In the genomic region with DNA sequence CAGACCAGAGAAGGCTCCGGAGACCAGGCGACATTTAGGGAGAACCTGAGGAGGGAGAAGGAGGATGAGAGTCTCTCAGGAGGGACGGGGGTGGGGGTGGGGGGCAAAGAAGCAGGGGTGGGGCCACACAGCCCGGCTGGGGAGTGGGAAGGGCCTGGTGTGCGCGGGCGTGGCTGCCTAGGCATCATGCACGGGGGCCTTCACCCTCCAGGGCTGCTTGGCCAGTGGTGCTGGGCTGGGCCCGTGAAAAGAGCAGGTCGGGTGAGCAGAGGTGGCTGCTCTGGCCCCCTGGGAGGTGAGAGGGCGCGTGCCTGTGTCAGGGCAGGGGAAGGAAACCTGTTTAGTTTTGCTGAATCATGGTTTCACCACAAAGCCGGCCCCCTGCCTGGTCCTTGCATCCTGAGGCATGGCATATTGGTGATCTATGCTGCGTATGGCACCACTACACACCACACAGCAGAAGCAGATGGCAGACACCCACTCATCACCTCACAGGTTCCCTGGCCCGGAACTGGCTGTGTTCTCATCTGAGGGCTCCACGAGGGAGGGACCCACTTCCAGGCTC, we compare ENCODE assay signal across 23 cellular contexts.
DNase-seq lines count a peak whose midpoint lies in the region; ATAC-seq and TF ChIP-seq lines count a peak whose summit lies in the region.
"Had no signal": no experiment of that assay in that cellular context is flagged by ENCODE, and none has a peak within 500 bp of the region (broad histone marks: within the 10 kb centered on the region; RNA-seq: fewer than 3 reads in every experiment).

No MANE protein-coding gene starts in this region.

- DNase-seq in activated CD8-positive, alpha-beta T cell treated with anti-CD3 and anti-CD28 coated beads for 36 hours: peak; percentile 8
- DNase-seq in activated CD8-positive, alpha-beta T cell treated with anti-CD3 and anti-CD28 coated beads, Interleukin-2, amount 10 ng/mL, durations not matched to agents 7 days and 5 days: no peak
- peak; percentile 24 for DNase-seq in CMK (ENCODE audit: low read depth)
- DNase-seq in NCI-H69 (lab: John Stamatoyannopoulos, UW): peak; percentile 1
- peak; percentile 76 for DNase-seq in UCSD-AML1 (lab: John Stamatoyannopoulos, UW; ENCODE audit: unreplicated experiment)
- DNase-seq in T1000 (lab: John Stamatoyannopoulos, UW): no peak
- no peak for DNase-seq in activated CD4-positive, alpha-beta T cell treated with anti-CD3 and anti-CD28 coated beads for 4 hours
- DNase-seq in DMS153 treated with DMSO at 0.1 percent for 48 hours (lab: John Stamatoyannopoulos, UW; ENCODE audit: unreplicated experiment): no peak
- DNase-seq: 8988T; CD4-positive, CD25-positive, alpha-beta regulatory T cell; COR-L47; DMS 273 treated with DMSO at 0.1 percent for 48 hours; DND-41; GOT3; HCEC 1CT; NCI-H1436; NCI-H187 treated with DMSO at 0.1 percent for 48 hours; NCI-H2107; NCI-H2227 treated with DMSO at 0.1 percent for 48 hours; NCI-H510A; NCI-H748 treated with DMSO at 0.1 percent for 48 hours; NK-92 treated with Interleukin-12 subunit alpha and Interleukin-12 subunit beta, amount 100 ng/mL, for 24 hours; Right ventricle myocardium superior had no signal

- H3K36me3 Mint-ChIP-seq in activated CD8-positive, alpha-beta T cell treated with anti-CD3 and anti-CD28 coated beads for 36 hours (ENCODE audit: low read depth): no peaks in the 10 kb centered on the region
- no peaks in the 10 kb centered on the region for H3K36me3 Mint-ChIP-seq in activated CD8-positive, alpha-beta T cell treated with anti-CD3 and anti-CD28 coated beads, Interleukin-2, amount 10 ng/mL, durations not matched to agents 7 days and 5 days (ENCODE audit: low read depth)
- H3K36me3 Mint-ChIP-seq: CD4-positive, CD25-positive, alpha-beta regulatory T cell had no signal

- H3K4me3 Mint-ChIP-seq in activated CD8-positive, alpha-beta T cell treated with anti-CD3 and anti-CD28 coated beads for 36 hours: no peak overlapping the region
- H3K4me3 Mint-ChIP-seq in activated CD8-positive, alpha-beta T cell treated with anti-CD3 and anti-CD28 coated beads, Interleukin-2, amount 10 ng/mL, durations not matched to agents 7 days and 5 days: no peak overlapping the region
- H3K4me3 Mint-ChIP-seq: CD4-positive, CD25-positive, alpha-beta regulatory T cell had no signal

- CTCF ChIA-PET in activated CD8-positive, alpha-beta T cell treated with anti-CD3 and anti-CD28 coated beads for 36 hours (lab: Charles Lee): no interaction called here
- CTCF ChIA-PET in activated CD8-positive, alpha-beta T cell treated with anti-CD3 and anti-CD28 coated beads, Interleukin-2, amount 10 ng/mL, durations not matched to agents 7 days and 5 days (lab: Charles Lee): no interaction called here

- H3K27me3 Mint-ChIP-seq in activated CD8-positive, alpha-beta T cell treated with anti-CD3 and anti-CD28 coated beads for 36 hours: peaks cover 7% of the 10 kb centered on the region
- no peaks in the 10 kb centered on the region for H3K27me3 Mint-ChIP-seq in activated CD8-positive, alpha-beta T cell treated with anti-CD3 and anti-CD28 coated beads, Interleukin-2, amount 10 ng/mL, durations not matched to agents 7 days and 5 days (ENCODE audit: low read depth)

- no peak for TF ChIP-seq CTCF in activated CD8-positive, alpha-beta T cell treated with anti-CD3 and anti-CD28 coated beads for 36 hours (IDR thresholded peaks at IDR 0.05)

- peaks cover 3% of the 10 kb centered on the region for H3K4me1 Mint-ChIP-seq in activated CD8-positive, alpha-beta T cell treated with anti-CD3 and anti-CD28 coated beads for 36 hours (ENCODE audit: low read depth)
- no peaks in the 10 kb centered on the region for H3K4me1 Mint-ChIP-seq in activated CD8-positive, alpha-beta T cell treated with anti-CD3 and anti-CD28 coated beads, Interleukin-2, amount 10 ng/mL, durations not matched to agents 7 days and 5 days (ENCODE audit: low read depth)

- H3K27ac Mint-ChIP-seq in activated CD8-positive, alpha-beta T cell treated with anti-CD3 and anti-CD28 coated beads for 36 hours: no peak overlapping the region
- no peak overlapping the region for H3K27ac Mint-ChIP-seq in activated CD8-positive, alpha-beta T cell treated with anti-CD3 and anti-CD28 coated beads, Interleukin-2, amount 10 ng/mL, durations not matched to agents 7 days and 5 days

- intact Hi-C loops in activated CD8-positive, alpha-beta T cell treated with anti-CD3 and anti-CD28 coated beads for 36 hours (cut with micrococcal nuclease): no loop called here

- no peaks in the 10 kb centered on the region for H3K9me3 Mint-ChIP-seq in activated CD8-positive, alpha-beta T cell treated with anti-CD3 and anti-CD28 coated beads for 36 hours
- H3K9me3 Mint-ChIP-seq in activated CD8-positive, alpha-beta T cell treated with anti-CD3 and anti-CD28 coated beads, Interleukin-2, amount 10 ng/mL, durations not matched to agents 7 days and 5 days (ENCODE audit: insufficient read depth): no peaks in the 10 kb centered on the region
- H3K9me3 Mint-ChIP-seq: CD4-positive, CD25-positive, alpha-beta regulatory T cell had no signal

- POLR2A ChIA-PET in activated CD8-positive, alpha-beta T cell treated with anti-CD3 and anti-CD28 coated beads for 36 hours (lab: Charles Lee): no interaction called here
- POLR2A ChIA-PET in activated CD8-positive, alpha-beta T cell treated with anti-CD3 and anti-CD28 coated beads, Interleukin-2, amount 10 ng/mL, durations not matched to agents 7 days and 5 days (lab: Charles Lee): no interaction called here

- peak; percentile 45 for ATAC-seq in activated CD8-positive, alpha-beta T cell treated with anti-CD3 and anti-CD28 coated beads for 36 hours
- ATAC-seq in activated CD8-positive, alpha-beta T cell treated with anti-CD3 and anti-CD28 coated beads, Interleukin-2, amount 10 ng/mL, durations not matched to agents 7 days and 5 days: no peak

Comparison
In these comparisons a context has a peak if more than half of its experiments do, and no peak if none do; other contexts are left out.
1. DNase-seq: peak in activated CD8-positive, alpha-beta T cell treated with anti-CD3 and anti-CD28 coated beads for 36 hours (single experiment), CMK (single experiment), NCI-H69 (single experiment) and UCSD-AML1 (single experiment); none in activated CD8-positive, alpha-beta T cell treated with anti-CD3 and anti-CD28 coated beads, Interleukin-2, amount 10 ng/mL, durations not matched to agents 7 days and 5 days (single experiment), T1000 (single experiment), activated CD4-positive, alpha-beta T cell treated with anti-CD3 and anti-CD28 coated beads for 4 hours (0 of 2) and DMS153 treated with DMSO at 0.1 percent for 48 hours (single experiment).